8 cellular contexts compared by ENCODE assay signal in the genomic region with DNA sequence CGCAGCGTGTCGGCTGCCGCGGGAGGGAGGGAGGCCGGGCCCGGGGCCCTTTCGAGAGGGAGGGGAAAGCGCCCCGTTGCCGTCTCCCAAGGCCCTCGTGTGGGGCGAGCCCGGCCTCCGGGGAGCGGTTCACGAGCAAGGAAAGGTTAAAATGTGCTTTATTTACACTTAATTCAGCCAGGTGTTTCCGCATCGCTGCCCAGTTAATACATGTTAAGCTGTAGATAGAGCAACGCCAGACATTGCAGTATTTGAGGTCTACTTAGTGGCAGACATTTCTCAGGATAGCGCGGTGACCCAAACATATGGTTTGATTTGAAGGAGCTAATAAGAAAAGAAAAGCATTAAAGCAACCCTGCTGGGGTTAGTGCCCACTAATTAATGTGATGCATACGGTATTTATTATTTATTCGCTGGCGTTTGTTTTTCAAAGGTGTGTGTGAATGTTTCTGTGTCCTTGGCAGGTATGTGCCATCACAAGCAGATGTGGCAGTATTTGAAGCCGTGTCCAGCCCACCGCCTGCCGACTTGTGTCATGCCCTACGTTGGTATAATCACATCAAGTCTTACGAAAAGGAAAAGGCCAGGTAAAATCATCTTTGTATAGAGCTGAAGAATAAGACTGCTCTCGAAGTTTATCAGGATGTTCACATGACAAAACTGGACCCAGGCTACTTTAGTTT. TPM values are rescaled to one million over a fixed set of nuclear protein-coding genes. Genes with fewer than 3 reads are reported as not detected.
A peak's percentile ranks its signal among the peaks of the same experiment; 100 is the strongest.
DNase-seq lines count a peak whose midpoint lies in the region; ATAC-seq and TF ChIP-seq lines count a peak whose summit lies in the region.

No MANE protein-coding gene starts in this region.

- peak; percentile 58 for ATAC-seq in GM18502 (IDR thresholded peaks at IDR 0.05; ENCODE audit: poor library complexity, unreplicated experiment)
- peak; percentile 34 for ATAC-seq in HG02884 (IDR thresholded peaks at IDR 0.05; ENCODE audit: unreplicated experiment)
- ATAC-seq in left lung, result peak; percentile 72

- H3K4me1 ChIP-seq in NT2/D1 (ENCODE audit: insufficient read depth, insufficient read length) (peaks cover 2% of the 10 kb centered on the region), left lung (peaks cover 11 to 55% of the 10 kb centered on the region in 2 donors), thyroid gland (peaks cover 10 to 23% of the 10 kb centered on the region in 2 donors)

- no peak for DNase-seq in AG04449 (ENCODE audit: low read depth, low spot score)
- no peak for DNase-seq in NT2/D1 (ENCODE audit: low read depth, low spot score)
- DNase-seq in cardiac fibroblast (ENCODE audit: low read depth in 2 of 2), result peak in 1 of 2 donors; percentile 48
- no peak for DNase-seq in left lung
- peak in 1 of 2 donors; percentile 51 for DNase-seq in thyroid gland
- DNase-seq in stimulated activated naive CD4-positive, alpha-beta T cell (lab: John Stamatoyannopoulos, UW), result no peak

- CTCF ChIA-PET in AG04449 (lab: Yijun Ruan, JAX), result interaction anchor here (1.1 to 3.1 kb wide), 4 partner anchors 18 to 102 kb away, joined by 3 to 12 read pairs (median 3); partner anchors contain the start of gene INO80D

- H3K9ac ChIP-seq in NT2/D1 (ENCODE audit: insufficient read length, low read depth), result peak overlapping the region; percentile 98

- no peak for TF ChIP-seq POLR2A in thyroid gland (IDR thresholded peaks at IDR 0.05)

- 5 to 8% methylated on average over 28 of the region's 31 CpGs for WGBS in thyroid gland, 2 donors

- H3K4me3 ChIP-seq in AG04449 (ENCODE audit: low read depth, low read length) (peak overlapping the region; percentile 74), NT2/D1 (ENCODE audit: insufficient read length, low read depth) (peak overlapping the region; percentile 91), cardiac fibroblast (replicated peaks in 1 of 2; ENCODE audit: low read depth in 2 of 2, low read length in 2 of 2) (peak overlapping the region; percentile 74 to 93), left lung (peak overlapping the region; percentile 74 to 90), thyroid gland (replicated peaks in 1 of 3) (peak overlapping the region; percentile 50 to 78 (median 75))

- intact Hi-C loops in left lung (cut with DNase I), result no loop called here
- intact Hi-C loops in thyroid gland (cut with DNase I), result no loop called here

- H3K9me3 ChIP-seq in NT2/D1 (ENCODE audit: insufficient read depth, low read length) (no peaks in the 10 kb centered on the region), left lung (no peaks in the 10 kb centered on the region), thyroid gland (no peaks in the 10 kb centered on the region)

- TF ChIP-seq CTCF in AG04449 (IDR thresholded peaks at IDR 0.05; ENCODE audit: insufficient read depth, low read length, missing control alignments), result no peak
- TF ChIP-seq CTCF in cardiac fibroblast (IDR thresholded peaks at IDR 0.05; ENCODE audit: low read depth, low read length), result no peak
- no peak for TF ChIP-seq CTCF in left lung (IDR thresholded peaks at IDR 0.05)
- no peak for TF ChIP-seq CTCF in thyroid gland (IDR thresholded peaks at IDR 0.05)

- H3K27ac ChIP-seq in left lung (peak overlapping the region; percentile 86 to 95), thyroid gland (peak overlapping the region; percentile 65 to 95 (median 89))

- POLR2A ChIA-PET in AG04449 (lab: Yijun Ruan, JAX), result interaction anchor here (1.0 kb wide), 1 partner anchor 114 kb away, joined by 3 read pairs; the partner anchor contains the start of gene ZDBF2

- H3K27me3 ChIP-seq in NT2/D1 (ENCODE audit: insufficient read depth, insufficient read length) (no peaks in the 10 kb centered on the region), left lung (no peaks in the 10 kb centered on the region), thyroid gland (no peaks in the 10 kb centered on the region)

- H3K36me3 ChIP-seq in NT2/D1 (ENCODE audit: insufficient read depth, insufficient read length, low read length) (peaks cover 53% of the 10 kb centered on the region), left lung (peaks cover 0 to 44% of the 10 kb centered on the region in 2 donors), thyroid gland (peaks cover 13 to 28% of the 10 kb centered on the region in 2 donors)

RNA-seq across cellular contexts. Expression of gene EEF1B2, which starts 0.6 kb away (rescaled TPM):
- total RNA-seq in left lung (100 to 1,000 TPM; 396 to 505 TPM), thyroid gland (100 to 1,000 TPM; 252 to 766 (median 327) TPM)

RNA-seq across cellular contexts. Expression of gene NDUFS1, which starts 1.0 kb away (rescaled TPM):
- 10 to 100 TPM; 74.6 to 79.8 TPM for total RNA-seq in left lung
- total RNA-seq in thyroid gland, result 100 to 1,000 TPM in 1 of 4 donors, 10 to 100 TPM in 3; 50.9 to 162 (median 82.8) TPM
